ENCODE assay signal across 8 cellular contexts in genomic region chr11:62621027-62621566, GRCh38. TPM values are rescaled to one million over a fixed set of nuclear protein-coding genes. Genes with fewer than 3 reads are reported as not detected.
DNase-seq lines count a peak whose midpoint lies in the region; ATAC-seq and TF ChIP-seq lines count a peak whose summit lies in the region.

No MANE protein-coding gene starts in this region.

- POLR2A ChIA-PET in naive thymus-derived CD4-positive, alpha-beta T cell (lab: Charles Lee) = interaction anchor here (0.7 to 10.0 kb wide), 24 partner anchors 10 to 234 kb away, joined by 3 to 94 read pairs (median 8); partner anchors contain the start of genes C11orf98, CSKMT, EEF1G and EML3

- peaks cover 0 to 2% (median 0%) of the 10 kb centered on the region in 11 donors for H3K9me3 Mint-ChIP-seq in naive thymus-derived CD4-positive, alpha-beta T cell

- H3K4me3 Mint-ChIP-seq in naive thymus-derived CD4-positive, alpha-beta T cell = peak overlapping the region; percentile 91 to 99 (median 94)

- DNase-seq in AG10803 (ENCODE audit: low read depth) = no peak
- no peak for DNase-seq in LNCaP clone FGC (ENCODE audit: low read depth)
- no peak for DNase-seq in coronary artery (ENCODE audit: low spot score)
- DNase-seq in naive thymus-derived CD4-positive, alpha-beta T cell = no peak
- no peak for DNase-seq in GF-D8 (lab: John Stamatoyannopoulos, UW)
- DNase-seq in activated CD4-positive, alpha-beta T cell treated with anti-CD3 and anti-CD28 coated beads, Interleukin-2, amount 50 U/mL, for 48 hours = no peak
- DNase-seq in NCI-H2196 treated with DMSO at 0.1 percent for 48 hours (lab: John Stamatoyannopoulos, UW; ENCODE audit: unreplicated experiment) = no peak

- intact Hi-C loops in naive thymus-derived CD4-positive, alpha-beta T cell (cut with micrococcal nuclease) = no loop called here

- H3K4me1 ChIP-seq in naive thymus-derived CD4-positive, alpha-beta T cell (ENCODE audit: control insufficient read depth in 2 of 2, insufficient read depth in 2 of 2, low read length in 2 of 2) = peaks cover 11% of the 10 kb centered on the region in 2 donors

- CTCF ChIA-PET in naive thymus-derived CD4-positive, alpha-beta T cell (lab: Charles Lee) = interaction anchor here (0.6 to 1.8 kb wide), 12 partner anchors 9 to 196 kb away, joined by 3 to 6 read pairs (median 4); partner anchors contain the start of genes C11orf98, CSKMT and TUT1

- peak overlapping the region; percentile 92 to 99 (median 95) for H3K27ac Mint-ChIP-seq in naive thymus-derived CD4-positive, alpha-beta T cell

- H3K27me3 ChIP-seq in naive thymus-derived CD4-positive, alpha-beta T cell (ENCODE audit: control insufficient read depth in 2 of 2, insufficient read depth in 2 of 2, low read length in 2 of 2) = no peaks in the 10 kb centered on the region

- no peaks in the 10 kb centered on the region for H3K27me3 Mint-ChIP-seq in naive thymus-derived CD4-positive, alpha-beta T cell

- TF ChIP-seq CTCF in AG10803 (conservative IDR thresholded peaks at IDR 0.05; ENCODE audit: low read length) = no peak
- TF ChIP-seq CTCF in LNCaP clone FGC (IDR thresholded peaks at IDR 0.05; ENCODE audit: control insufficient read depth, extremely low read depth, insufficient read depth) = no peak
- no peak for TF ChIP-seq CTCF in coronary artery (IDR thresholded peaks at IDR 0.05)

- H3K4me1 Mint-ChIP-seq in naive thymus-derived CD4-positive, alpha-beta T cell = peaks cover 13 to 29% (median 26%) of the 10 kb centered on the region in 7 donors

- peaks cover 0 to 30% (median 10%) of the 10 kb centered on the region in 3 experiments for H3K36me3 ChIP-seq in naive thymus-derived CD4-positive, alpha-beta T cell (ENCODE audit: control insufficient read depth in 2 of 3, insufficient read depth in 3 of 3, low read length in 3 of 3)

- H3K27ac ChIP-seq in coronary artery = peak overlapping the region; percentile 55 to 90
- H3K27ac ChIP-seq in naive thymus-derived CD4-positive, alpha-beta T cell (ENCODE audit: low read depth, low read length) = peak overlapping the region; percentile 92

- ATAC-seq in naive thymus-derived CD4-positive, alpha-beta T cell = no peak
- no peak for ATAC-seq in GM21737 (IDR thresholded peaks at IDR 0.05; ENCODE audit: unreplicated experiment)

- H3K4me3 ChIP-seq in AG10803 (ENCODE audit: low read length) (peak overlapping the region; percentile 89), LNCaP clone FGC (ENCODE audit: low read depth, low read length) (peak overlapping the region; percentile 74), coronary artery (peak overlapping the region; percentile 78)
- peak overlapping the region; percentile 97 for H3K4me3 ChIP-seq in naive thymus-derived CD4-positive, alpha-beta T cell (ENCODE audit: low read length)

- no peaks in the 10 kb centered on the region for H3K9me3 ChIP-seq in naive thymus-derived CD4-positive, alpha-beta T cell (ENCODE audit: control insufficient read depth in 2 of 3, low read length in 3 of 3)

- peaks cover 6 to 27% (median 15%) of the 10 kb centered on the region in 5 donors for H3K36me3 Mint-ChIP-seq in naive thymus-derived CD4-positive, alpha-beta T cell

RNA-seq across cellular contexts. Expression of gene B3GAT3, which starts 0.7 kb away (rescaled TPM):
- total RNA-seq in naive thymus-derived CD4-positive, alpha-beta T cell = 10 to 100 TPM; 55.8 to 78.1 (median 71.2) TPM
- 10 to 100 TPM; 35.0 to 41.9 TPM for polyA plus RNA-seq in naive thymus-derived CD4-positive, alpha-beta T cell

RNA-seq across cellular contexts. Expression of gene ROM1, which starts 8.0 kb away (rescaled TPM):
- total RNA-seq in naive thymus-derived CD4-positive, alpha-beta T cell = 1 to 10 TPM; 1.2 to 2.4 (median 2.0) TPM
- polyA plus RNA-seq in naive thymus-derived CD4-positive, alpha-beta T cell = under 1 TPM in 1 of 2 donors, not detected in 1; 0.51 TPM

RNA-seq across cellular contexts. Expression of gene EML3, which starts 8.5 kb away (rescaled TPM):
- 100 to 1,000 TPM; 152 to 209 (median 188) TPM for total RNA-seq in naive thymus-derived CD4-positive, alpha-beta T cell
- 10 to 100 TPM; 14.6 to 23.9 TPM for polyA plus RNA-seq in naive thymus-derived CD4-positive, alpha-beta T cell

RNA-seq across cellular contexts. Expression of gene MTA2, which starts 19.4 kb away (rescaled TPM):
- 100 to 1,000 TPM; 134 to 238 (median 199) TPM for total RNA-seq in naive thymus-derived CD4-positive, alpha-beta T cell
- 10 to 100 TPM; 25.6 to 46.4 TPM for polyA plus RNA-seq in naive thymus-derived CD4-positive, alpha-beta T cell

RNA-seq across cellular contexts. Expression of gene GANAB, which starts 25.3 kb away (rescaled TPM):
- 100 to 1,000 TPM; 203 to 313 (median 286) TPM for total RNA-seq in naive thymus-derived CD4-positive, alpha-beta T cell
- 100 to 1,000 TPM; 157 to 189 TPM for polyA plus RNA-seq in naive thymus-derived CD4-positive, alpha-beta T cell
